25 cellular contexts compared by ENCODE assay signal in genomic region chr4:24054910-24055309, GRCh38.
"Had no signal": no experiment of that assay in that cellular context is flagged by ENCODE, and none has a peak within 500 bp of the region (broad histone marks: within the 10 kb centered on the region; RNA-seq: fewer than 3 reads in every experiment).

No MANE protein-coding gene starts in this region.

- DNase-seq: activated CD4-positive, alpha-beta memory T cell treated with anti-CD3 and anti-CD28 coated beads, Interleukin-2, amount 10 ng/mL, durations not matched to agents 7 days and 5 days; activated CD4-positive, alpha-beta T cell treated with anti-CD3 and anti-CD28 coated beads, Interleukin-2, amount 10 ng/mL, durations not matched to agents 24 days and 14 days; activated CD4-positive, CD25-positive, alpha-beta regulatory T cell treated with anti-CD3 and anti-CD28 coated beads, Interleukin-2, amount 50 U/mL, for 72 hours; activated gamma-delta T cell treated with Interleukin-2 at 50 U/mL for 16 hours; activated naive CD8-positive, alpha-beta T cell treated with anti-CD3 and anti-CD28 coated beads, Interleukin-2, amount 50 U/mL, for 24 hours; activated T-cell treated with anti-CD3 and anti-CD28 coated beads, Interleukin-2, amount 50 U/mL, for 4 hours; dermis blood vessel endothelial cell; effector CD4-positive, alpha-beta T cell; esophagus squamous epithelium; glutamatergic neuron; midbrain; naive thymus-derived CD8-positive, alpha-beta T cell; nucleus accumbens; right cardiac atrium; stimulated activated CD4-positive, alpha-beta T cell treated with anti-CD3 and anti-CD28 coated beads, Interleukin-4, amount 100 ng/mL, for 1 hour; stimulated activated naive CD8-positive, alpha-beta T cell treated with anti-CD3 and anti-CD28 coated beads, Interleukin-15, Interleukin-2, amounts not matched to agents 100 U/mL and 50 U/mL, for 24 hours; T-helper 9 cell; transverse colon; WERI-Rb-1 had no signal

- H3K4me1 ChIP-seq: esophagus squamous epithelium, prostate gland, testis, transverse colon had no signal

- FAIRE-seq: colon, frontal cortex, pancreas had no signal

- H3K27me3 ChIP-seq: esophagus squamous epithelium, pancreas, testis, transverse colon had no signal

- H3K27ac ChIP-seq: esophagus squamous epithelium, prostate gland, testis, transverse colon, WERI-Rb-1 had no signal

- H3K9me3 ChIP-seq: esophagus squamous epithelium, pancreas, prostate gland, testis, transverse colon had no signal

- H3K4me3 ChIP-seq: esophagus squamous epithelium, pancreas, prostate gland, testis, transverse colon had no signal

- ATAC-seq: activated naive CD8-positive, alpha-beta T cell treated with anti-CD3 and anti-CD28 coated beads, Interleukin-2, amount 50 U/mL, for 24 hours; activated T-cell treated with anti-CD3 and anti-CD28 coated beads, Interleukin-2, amount 50 U/mL, for 4 hours; activated T-helper 17 cell treated with anti-CD3 and anti-CD28 coated beads, Interleukin-2, amount 50 U/mL, for 72 hours; naive thymus-derived CD8-positive, alpha-beta T cell; right cardiac atrium; stimulated activated naive CD8-positive, alpha-beta T cell treated with anti-CD3 and anti-CD28 coated beads, Interleukin-15, Interleukin-2, amounts not matched to agents 100 U/mL and 50 U/mL, for 24 hours had no signal

- H3K36me3 ChIP-seq: esophagus squamous epithelium, pancreas, prostate gland, transverse colon, WERI-Rb-1 had no signal
